In the genomic region with DNA sequence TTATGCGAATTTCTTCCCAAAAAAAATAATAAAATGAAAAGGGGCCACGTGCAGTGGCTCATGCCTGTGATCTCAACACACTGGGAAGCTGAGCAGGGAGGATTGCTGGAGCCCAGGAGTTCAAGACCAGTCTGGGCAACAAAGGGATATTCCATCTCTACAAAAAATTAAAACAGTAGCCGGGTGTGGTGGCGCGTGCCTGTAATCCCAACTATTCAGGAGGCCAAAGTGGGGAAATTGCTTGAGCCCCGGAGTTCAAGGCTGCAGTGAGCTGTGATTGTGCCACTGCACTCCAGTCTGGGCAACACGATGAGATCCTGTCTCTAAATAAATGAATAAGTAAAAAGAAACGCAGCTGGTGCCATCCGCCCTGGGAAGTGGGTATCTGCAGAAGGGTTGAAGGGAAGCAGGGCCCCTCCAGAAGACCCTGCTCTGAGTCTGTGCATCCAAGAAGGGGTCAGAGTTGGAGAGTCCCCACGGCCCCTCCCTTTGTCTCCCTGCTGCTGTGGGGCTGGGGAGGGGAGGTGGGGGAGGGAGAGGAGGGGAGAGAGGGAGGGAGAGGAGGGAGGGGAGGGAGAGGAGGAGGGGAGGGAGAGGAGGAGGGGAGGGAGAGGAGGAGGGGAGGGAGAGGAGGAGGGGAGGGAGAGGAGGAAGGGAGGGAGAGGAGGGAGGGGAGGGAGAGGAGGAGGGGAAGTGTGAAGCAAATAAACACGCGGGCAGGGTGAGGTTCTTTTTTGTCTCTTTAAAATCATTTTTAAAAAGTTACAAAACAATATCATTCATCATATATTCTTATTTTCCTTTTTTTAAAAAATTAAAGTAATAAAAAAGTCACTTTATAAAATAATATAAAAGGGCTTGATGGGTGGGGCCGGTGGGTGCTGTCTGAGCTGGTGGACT, we compare ENCODE assay signal across 1 cellular context.
A peak's percentile ranks its signal among the peaks of the same experiment; 100 is the strongest.
TF ChIP-seq lines count a peak whose summit lies in the region.

No MANE protein-coding gene starts in this region.

TF ChIP-seq in HepG2, 621 proteins besides CTCF, POLR2A, EP300 and RAD21 (continued from another document and continues in another):
- TF ChIP-seq, protein P1, sequence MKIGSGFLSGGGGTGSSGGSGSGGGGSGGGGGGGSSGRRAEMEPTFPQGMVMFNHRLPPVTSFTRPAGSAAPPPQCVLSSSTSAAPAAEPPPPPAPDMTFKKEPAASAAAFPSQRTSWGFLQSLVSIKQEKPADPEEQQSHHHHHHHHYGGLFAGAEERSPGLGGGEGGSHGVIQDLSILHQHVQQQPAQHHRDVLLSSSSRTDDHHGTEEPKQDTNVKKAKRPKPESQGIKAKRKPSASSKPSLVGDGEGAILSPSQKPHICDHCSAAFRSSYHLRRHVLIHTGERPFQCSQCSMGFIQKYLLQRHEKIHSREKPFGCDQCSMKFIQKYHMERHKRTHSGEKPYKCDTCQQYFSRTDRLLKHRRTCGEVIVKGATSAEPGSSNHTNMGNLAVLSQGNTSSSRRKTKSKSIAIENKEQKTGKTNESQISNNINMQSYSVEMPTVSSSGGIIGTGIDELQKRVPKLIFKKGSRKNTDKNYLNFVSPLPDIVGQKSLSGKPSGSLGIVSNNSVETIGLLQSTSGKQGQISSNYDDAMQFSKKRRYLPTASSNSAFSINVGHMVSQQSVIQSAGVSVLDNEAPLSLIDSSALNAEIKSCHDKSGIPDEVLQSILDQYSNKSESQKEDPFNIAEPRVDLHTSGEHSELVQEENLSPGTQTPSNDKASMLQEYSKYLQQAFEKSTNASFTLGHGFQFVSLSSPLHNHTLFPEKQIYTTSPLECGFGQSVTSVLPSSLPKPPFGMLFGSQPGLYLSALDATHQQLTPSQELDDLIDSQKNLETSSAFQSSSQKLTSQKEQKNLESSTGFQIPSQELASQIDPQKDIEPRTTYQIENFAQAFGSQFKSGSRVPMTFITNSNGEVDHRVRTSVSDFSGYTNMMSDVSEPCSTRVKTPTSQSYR (CRISPR knock-in tag; IDR thresholded peaks at IDR 0.05; ENCODE audit: borderline replicate concordance), result 0 out of 2 replicates have a peak, but pooled peaks have one; percentile 20
- TF ChIP-seq, protein P2, sequence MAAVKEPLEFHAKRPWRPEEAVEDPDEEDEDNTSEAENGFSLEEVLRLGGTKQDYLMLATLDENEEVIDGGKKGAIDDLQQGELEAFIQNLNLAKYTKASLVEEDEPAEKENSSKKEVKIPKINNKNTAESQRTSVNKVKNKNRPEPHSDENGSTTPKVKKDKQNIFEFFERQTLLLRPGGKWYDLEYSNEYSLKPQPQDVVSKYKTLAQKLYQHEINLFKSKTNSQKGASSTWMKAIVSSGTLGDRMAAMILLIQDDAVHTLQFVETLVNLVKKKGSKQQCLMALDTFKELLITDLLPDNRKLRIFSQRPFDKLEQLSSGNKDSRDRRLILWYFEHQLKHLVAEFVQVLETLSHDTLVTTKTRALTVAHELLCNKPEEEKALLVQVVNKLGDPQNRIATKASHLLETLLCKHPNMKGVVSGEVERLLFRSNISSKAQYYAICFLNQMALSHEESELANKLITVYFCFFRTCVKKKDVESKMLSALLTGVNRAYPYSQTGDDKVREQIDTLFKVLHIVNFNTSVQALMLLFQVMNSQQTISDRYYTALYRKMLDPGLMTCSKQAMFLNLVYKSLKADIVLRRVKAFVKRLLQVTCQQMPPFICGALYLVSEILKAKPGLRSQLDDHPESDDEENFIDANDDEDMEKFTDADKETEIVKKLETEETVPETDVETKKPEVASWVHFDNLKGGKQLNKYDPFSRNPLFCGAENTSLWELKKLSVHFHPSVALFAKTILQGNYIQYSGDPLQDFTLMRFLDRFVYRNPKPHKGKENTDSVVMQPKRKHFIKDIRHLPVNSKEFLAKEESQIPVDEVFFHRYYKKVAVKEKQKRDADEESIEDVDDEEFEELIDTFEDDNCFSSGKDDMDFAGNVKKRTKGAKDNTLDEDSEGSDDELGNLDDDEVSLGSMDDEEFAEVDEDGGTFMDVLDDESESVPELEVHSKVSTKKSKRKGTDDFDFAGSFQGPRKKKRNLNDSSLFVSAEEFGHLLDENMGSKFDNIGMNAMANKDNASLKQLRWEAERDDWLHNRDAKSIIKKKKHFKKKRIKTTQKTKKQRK (IDR thresholded peaks at IDR 0.05; ENCODE audit: low read length), result no peak
- TF ChIP-seq, protein P3, sequence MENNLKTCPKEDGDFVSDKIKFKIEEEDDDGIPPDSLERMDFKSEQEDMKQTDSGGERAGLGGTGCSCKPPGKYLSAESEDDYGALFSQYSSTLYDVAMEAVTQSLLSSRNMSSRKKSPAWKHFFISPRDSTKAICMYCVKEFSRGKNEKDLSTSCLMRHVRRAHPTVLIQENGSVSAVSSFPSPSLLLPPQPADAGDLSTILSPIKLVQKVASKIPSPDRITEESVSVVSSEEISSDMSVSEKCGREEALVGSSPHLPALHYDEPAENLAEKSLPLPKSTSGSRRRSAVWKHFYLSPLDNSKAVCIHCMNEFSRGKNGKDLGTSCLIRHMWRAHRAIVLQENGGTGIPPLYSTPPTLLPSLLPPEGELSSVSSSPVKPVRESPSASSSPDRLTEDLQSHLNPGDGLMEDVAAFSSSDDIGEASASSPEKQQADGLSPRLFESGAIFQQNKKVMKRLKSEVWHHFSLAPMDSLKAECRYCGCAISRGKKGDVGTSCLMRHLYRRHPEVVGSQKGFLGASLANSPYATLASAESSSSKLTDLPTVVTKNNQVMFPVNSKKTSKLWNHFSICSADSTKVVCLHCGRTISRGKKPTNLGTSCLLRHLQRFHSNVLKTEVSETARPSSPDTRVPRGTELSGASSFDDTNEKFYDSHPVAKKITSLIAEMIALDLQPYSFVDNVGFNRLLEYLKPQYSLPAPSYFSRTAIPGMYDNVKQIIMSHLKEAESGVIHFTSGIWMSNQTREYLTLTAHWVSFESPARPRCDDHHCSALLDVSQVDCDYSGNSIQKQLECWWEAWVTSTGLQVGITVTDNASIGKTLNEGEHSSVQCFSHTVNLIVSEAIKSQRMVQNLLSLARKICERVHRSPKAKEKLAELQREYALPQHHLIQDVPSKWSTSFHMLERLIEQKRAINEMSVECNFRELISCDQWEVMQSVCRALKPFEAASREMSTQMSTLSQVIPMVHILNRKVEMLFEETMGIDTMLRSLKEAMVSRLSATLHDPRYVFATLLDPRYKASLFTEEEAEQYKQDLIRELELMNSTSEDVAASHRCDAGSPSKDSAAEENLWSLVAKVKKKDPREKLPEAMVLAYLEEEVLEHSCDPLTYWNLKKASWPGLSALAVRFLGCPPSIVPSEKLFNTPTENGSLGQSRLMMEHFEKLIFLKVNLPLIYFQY (CRISPR knock-in tag; IDR thresholded peaks at IDR 0.05; ENCODE audit: borderline replicate concordance), result no peak
- TF ChIP-seq, protein P4, sequence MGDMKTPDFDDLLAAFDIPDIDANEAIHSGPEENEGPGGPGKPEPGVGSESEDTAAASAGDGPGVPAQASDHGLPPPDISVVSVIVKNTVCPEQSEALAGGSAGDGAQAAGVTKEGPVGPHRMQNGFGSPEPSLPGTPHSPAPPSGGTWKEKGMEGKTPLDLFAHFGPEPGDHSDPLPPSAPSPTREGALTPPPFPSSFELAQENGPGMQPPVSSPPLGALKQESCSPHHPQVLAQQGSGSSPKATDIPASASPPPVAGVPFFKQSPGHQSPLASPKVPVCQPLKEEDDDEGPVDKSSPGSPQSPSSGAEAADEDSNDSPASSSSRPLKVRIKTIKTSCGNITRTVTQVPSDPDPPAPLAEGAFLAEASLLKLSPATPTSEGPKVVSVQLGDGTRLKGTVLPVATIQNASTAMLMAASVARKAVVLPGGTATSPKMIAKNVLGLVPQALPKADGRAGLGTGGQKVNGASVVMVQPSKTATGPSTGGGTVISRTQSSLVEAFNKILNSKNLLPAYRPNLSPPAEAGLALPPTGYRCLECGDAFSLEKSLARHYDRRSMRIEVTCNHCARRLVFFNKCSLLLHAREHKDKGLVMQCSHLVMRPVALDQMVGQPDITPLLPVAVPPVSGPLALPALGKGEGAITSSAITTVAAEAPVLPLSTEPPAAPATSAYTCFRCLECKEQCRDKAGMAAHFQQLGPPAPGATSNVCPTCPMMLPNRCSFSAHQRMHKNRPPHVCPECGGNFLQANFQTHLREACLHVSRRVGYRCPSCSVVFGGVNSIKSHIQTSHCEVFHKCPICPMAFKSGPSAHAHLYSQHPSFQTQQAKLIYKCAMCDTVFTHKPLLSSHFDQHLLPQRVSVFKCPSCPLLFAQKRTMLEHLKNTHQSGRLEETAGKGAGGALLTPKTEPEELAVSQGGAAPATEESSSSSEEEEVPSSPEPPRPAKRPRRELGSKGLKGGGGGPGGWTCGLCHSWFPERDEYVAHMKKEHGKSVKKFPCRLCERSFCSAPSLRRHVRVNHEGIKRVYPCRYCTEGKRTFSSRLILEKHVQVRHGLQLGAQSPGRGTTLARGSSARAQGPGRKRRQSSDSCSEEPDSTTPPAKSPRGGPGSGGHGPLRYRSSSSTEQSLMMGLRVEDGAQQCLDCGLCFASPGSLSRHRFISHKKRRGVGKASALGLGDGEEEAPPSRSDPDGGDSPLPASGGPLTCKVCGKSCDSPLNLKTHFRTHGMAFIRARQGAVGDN (CRISPR knock-in tag; IDR thresholded peaks at IDR 0.05), result no peak
- TF ChIP-seq HNF4A (CRISPR knock-in tag; IDR thresholded peaks at IDR 0.05) (no peak), SP2 (CRISPR knock-in tag; IDR thresholded peaks at IDR 0.05) (no peak; the same call in 1 of the 2 replicates), ZNF510 (CRISPR knock-in tag; IDR thresholded peaks at IDR 0.05; ENCODE audit: low read depth) (no peak), SOX13 (IDR thresholded peaks at IDR 0.05) (no peak), SOX13 (CRISPR knock-in tag; conservative IDR thresholded peaks at IDR 0.05 in 1 of 2, IDR thresholded peaks at IDR 0.05 in 1 of 2) (no peak), SKI (IDR thresholded peaks at IDR 0.05; ENCODE audit: partially characterized antibody) (no peak), POLR2AphosphoS5 (IDR thresholded peaks at IDR 0.05; ENCODE audit: low read depth, low read length) (peak; percentile 55; the same call in 1 of the 2 replicates), GPN1 (CRISPR knock-in tag; IDR thresholded peaks at IDR 0.05; ENCODE audit: borderline replicate concordance) (no peak), SMAD3 (CRISPR knock-in tag; IDR thresholded peaks at IDR 0.05) (0 out of 2 replicates have a peak, but pooled peaks have one; percentile 38), SRF (IDR thresholded peaks at IDR 0.05; ENCODE audit: low read depth, low read length) (no peak), TOPORS (CRISPR knock-in tag; IDR thresholded peaks at IDR 0.05) (no peak)
- TF ChIP-seq, protein P5, sequence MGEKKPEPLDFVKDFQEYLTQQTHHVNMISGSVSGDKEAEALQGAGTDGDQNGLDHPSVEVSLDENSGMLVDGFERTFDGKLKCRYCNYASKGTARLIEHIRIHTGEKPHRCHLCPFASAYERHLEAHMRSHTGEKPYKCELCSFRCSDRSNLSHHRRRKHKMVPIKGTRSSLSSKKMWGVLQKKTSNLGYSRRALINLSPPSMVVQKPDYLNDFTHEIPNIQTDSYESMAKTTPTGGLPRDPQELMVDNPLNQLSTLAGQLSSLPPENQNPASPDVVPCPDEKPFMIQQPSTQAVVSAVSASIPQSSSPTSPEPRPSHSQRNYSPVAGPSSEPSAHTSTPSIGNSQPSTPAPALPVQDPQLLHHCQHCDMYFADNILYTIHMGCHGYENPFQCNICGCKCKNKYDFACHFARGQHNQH (CRISPR knock-in tag; IDR thresholded peaks at IDR 0.05), result 0 out of 2 replicates have a peak, but pooled peaks have one; percentile 24
- TF ChIP-seq, protein P6, sequence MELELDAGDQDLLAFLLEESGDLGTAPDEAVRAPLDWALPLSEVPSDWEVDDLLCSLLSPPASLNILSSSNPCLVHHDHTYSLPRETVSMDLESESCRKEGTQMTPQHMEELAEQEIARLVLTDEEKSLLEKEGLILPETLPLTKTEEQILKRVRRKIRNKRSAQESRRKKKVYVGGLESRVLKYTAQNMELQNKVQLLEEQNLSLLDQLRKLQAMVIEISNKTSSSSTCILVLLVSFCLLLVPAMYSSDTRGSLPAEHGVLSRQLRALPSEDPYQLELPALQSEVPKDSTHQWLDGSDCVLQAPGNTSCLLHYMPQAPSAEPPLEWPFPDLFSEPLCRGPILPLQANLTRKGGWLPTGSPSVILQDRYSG (CRISPR knock-in tag; IDR thresholded peaks at IDR 0.05), result no peak
- TF ChIP-seq, protein P7, sequence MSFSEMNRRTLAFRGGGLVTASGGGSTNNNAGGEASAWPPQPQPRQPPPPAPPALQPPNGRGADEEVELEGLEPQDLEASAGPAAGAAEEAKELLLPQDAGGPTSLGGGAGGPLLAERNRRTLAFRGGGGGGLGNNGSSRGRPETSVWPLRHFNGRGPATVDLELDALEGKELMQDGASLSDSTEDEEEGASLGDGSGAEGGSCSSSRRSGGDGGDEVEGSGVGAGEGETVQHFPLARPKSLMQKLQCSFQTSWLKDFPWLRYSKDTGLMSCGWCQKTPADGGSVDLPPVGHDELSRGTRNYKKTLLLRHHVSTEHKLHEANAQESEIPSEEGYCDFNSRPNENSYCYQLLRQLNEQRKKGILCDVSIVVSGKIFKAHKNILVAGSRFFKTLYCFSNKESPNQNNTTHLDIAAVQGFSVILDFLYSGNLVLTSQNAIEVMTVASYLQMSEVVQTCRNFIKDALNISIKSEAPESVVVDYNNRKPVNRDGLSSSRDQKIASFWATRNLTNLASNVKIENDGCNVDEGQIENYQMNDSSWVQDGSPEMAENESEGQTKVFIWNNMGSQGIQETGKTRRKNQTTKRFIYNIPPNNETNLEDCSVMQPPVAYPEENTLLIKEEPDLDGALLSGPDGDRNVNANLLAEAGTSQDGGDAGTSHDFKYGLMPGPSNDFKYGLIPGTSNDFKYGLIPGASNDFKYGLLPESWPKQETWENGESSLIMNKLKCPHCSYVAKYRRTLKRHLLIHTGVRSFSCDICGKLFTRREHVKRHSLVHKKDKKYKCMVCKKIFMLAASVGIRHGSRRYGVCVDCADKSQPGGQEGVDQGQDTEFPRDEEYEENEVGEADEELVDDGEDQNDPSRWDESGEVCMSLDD (CRISPR knock-in tag; IDR thresholded peaks at IDR 0.05; ENCODE audit: borderline replicate concordance), result no peak
- TF ChIP-seq, protein P8, sequence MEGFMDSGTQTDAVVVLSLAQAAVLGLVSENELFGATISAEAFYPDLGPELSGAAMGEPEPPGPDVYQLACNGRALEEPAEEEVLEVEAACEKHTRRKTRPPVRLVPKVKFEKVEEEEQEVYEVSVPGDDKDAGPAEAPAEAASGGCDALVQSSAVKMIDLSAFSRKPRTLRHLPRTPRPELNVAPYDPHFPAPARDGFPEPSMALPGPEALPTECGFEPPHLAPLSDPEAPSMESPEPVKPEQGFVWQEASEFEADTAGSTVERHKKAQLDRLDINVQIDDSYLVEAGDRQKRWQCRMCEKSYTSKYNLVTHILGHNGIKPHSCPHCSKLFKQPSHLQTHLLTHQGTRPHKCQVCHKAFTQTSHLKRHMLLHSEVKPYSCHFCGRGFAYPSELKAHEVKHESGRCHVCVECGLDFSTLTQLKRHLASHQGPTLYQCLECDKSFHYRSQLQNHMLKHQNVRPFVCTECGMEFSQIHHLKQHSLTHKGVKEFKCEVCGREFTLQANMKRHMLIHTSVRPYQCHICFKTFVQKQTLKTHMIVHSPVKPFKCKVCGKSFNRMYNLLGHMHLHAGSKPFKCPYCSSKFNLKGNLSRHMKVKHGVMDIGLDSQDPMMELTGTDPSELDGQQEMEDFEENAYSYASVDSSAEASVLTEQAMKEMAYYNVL (CRISPR knock-in tag; IDR thresholded peaks at IDR 0.05; ENCODE audit: borderline replicate concordance), result no peak
- TF ChIP-seq, protein P9, sequence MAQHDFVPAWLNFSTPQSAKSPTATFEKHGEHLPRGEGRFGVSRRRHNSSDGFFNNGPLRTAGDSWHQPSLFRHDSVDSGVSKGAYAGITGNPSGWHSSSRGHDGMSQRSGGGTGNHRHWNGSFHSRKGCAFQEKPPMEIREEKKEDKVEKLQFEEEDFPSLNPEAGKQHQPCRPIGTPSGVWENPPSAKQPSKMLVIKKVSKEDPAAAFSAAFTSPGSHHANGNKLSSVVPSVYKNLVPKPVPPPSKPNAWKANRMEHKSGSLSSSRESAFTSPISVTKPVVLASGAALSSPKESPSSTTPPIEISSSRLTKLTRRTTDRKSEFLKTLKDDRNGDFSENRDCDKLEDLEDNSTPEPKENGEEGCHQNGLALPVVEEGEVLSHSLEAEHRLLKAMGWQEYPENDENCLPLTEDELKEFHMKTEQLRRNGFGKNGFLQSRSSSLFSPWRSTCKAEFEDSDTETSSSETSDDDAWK (CRISPR knock-in tag; IDR thresholded peaks at IDR 0.05), result no peak
- TF ChIP-seq, protein P10, sequence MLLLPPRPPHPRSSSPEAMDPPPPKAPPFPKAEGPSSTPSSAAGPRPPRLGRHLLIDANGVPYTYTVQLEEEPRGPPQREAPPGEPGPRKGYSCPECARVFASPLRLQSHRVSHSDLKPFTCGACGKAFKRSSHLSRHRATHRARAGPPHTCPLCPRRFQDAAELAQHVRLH (CRISPR knock-in tag; IDR thresholded peaks at IDR 0.05; ENCODE audit: borderline replicate concordance, low read depth), result 0 out of 2 replicates have a peak, but pooled peaks have one; percentile 15
